Comparison of ENCODE assay signal across 15 cellular contexts in the genomic region with DNA sequence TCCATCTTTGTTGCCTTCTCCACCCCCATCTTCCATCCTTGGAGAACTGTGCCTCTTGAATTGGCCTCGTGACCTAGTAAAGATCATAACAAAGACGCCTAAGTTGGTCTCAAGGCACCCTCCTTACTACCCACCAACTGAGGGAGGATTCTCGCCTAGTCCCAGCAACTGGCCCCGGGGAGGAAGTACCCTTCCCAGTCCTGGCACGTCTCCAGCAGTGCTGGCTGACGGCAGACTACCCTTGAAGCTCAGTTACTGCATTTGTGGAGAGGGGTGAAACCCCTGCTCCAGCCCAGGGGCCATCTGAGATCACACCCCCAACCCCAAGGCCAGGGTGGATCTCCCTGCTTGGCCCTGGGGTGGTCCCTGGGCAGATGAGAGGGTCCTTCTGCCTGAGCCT. TPM values are rescaled to one million over a fixed set of nuclear protein-coding genes. Genes with fewer than 3 reads are reported as not detected.
"Had no signal": no experiment of that assay in that cellular context is flagged by ENCODE, and none has a peak within 500 bp of the region (broad histone marks: within the 10 kb centered on the region; RNA-seq: fewer than 3 reads in every experiment).

No MANE protein-coding gene starts in this region.

- H3K36me3 ChIP-seq: ovary, thyroid gland, WERI-Rb-1 had no signal

- H3K4me3 ChIP-seq: ovary, thyroid gland had no signal

- H3K9me3 ChIP-seq: ovary, thyroid gland had no signal

- H3K27ac ChIP-seq: ovary, spleen, thyroid gland, WERI-Rb-1 had no signal

- DNase-seq: activated CD4-positive, alpha-beta memory T cell treated with anti-CD3 and anti-CD28 coated beads for 36 hours; activated naive CD8-positive, alpha-beta T cell treated with anti-CD3 and anti-CD28 coated beads for 36 hours; amniotic stem cell; foreskin melanocyte; glutamatergic neuron; left ventricle myocardium superior; spleen; stimulated activated naive CD4-positive, alpha-beta T cell; thyroid gland; WERI-Rb-1 had no signal

- H3K27me3 ChIP-seq: ovary, thyroid gland had no signal

- ATAC-seq: left ventricle myocardium superior had no signal

RNA-seq across cellular contexts. Expression of a gene that starts 16.1 kb away (rescaled TPM):
- total RNA-seq: activated CD4-positive, alpha-beta memory T cell treated with anti-CD3 and anti-CD28 coated beads for 36 hours; activated naive CD8-positive, alpha-beta T cell treated with anti-CD3 and anti-CD28 coated beads for 36 hours; kidney; left ventricle myocardium superior; mononuclear cell; ovary; pulmonary artery endothelial cell; spleen; T-helper 1 cell treated with Interleukin-12 subunit alpha and Interleukin-12 subunit beta and Interleukin-4 antibody, amounts not matched to agents 30 ng/mL and 1 ng/mL, for 36 hours; thyroid gland had no signal
- polyA plus RNA-seq: ovary, spleen had no signal
